ENCODE assay signal across 13 cellular contexts in genomic region chr14:59097681-59098080, GRCh38.
DNase-seq lines count a peak whose midpoint lies in the region; ATAC-seq and TF ChIP-seq lines count a peak whose summit lies in the region.
"Had no signal": no experiment of that assay in that cellular context is flagged by ENCODE, and none has a peak within 500 bp of the region (broad histone marks: within the 10 kb centered on the region; RNA-seq: fewer than 3 reads in every experiment).

No MANE protein-coding gene starts in this region.

- H3K27me3 ChIP-seq in effector memory CD4-positive, alpha-beta T cell (replicated peaks; ENCODE audit: control insufficient read depth, insufficient read depth, low read length, poor library complexity, severe bottlenecking), result no peaks in the 10 kb centered on the region
- H3K27me3 ChIP-seq: BLaER1 treated with 17β-estradiol and CSF1 and Interleukin-3, amounts not matched to agents 10 nM and 100 nM had no signal

- no peak for TF ChIP-seq CTCF in choroid plexus epithelial cell (conservative IDR thresholded peaks at IDR 0.05; ENCODE audit: low read depth, low read length)
- no peak for TF ChIP-seq CTCF in omental fat pad (IDR thresholded peaks at IDR 0.05)

- H3K4me3 ChIP-seq in choroid plexus epithelial cell (ENCODE audit: low read depth, low read length), result no peak overlapping the region
- H3K4me3 ChIP-seq in effector memory CD4-positive, alpha-beta T cell (ENCODE audit: insufficient read depth, low read depth, low read length, poor library complexity, severe bottlenecking), result no peak overlapping the region
- H3K4me3 ChIP-seq: BLaER1 treated with 17β-estradiol and CSF1 and Interleukin-3, amounts not matched to agents 10 nM and 100 nM; GM12878; PC-9 had no signal

- no peaks in the 10 kb centered on the region for H3K4me1 ChIP-seq in effector memory CD4-positive, alpha-beta T cell (ENCODE audit: control insufficient read depth, insufficient read depth, low read length, poor library complexity, severe bottlenecking)

- no peaks in the 10 kb centered on the region for H3K9me3 ChIP-seq in effector memory CD4-positive, alpha-beta T cell (ENCODE audit: control insufficient read depth, low read length)
- H3K9me3 ChIP-seq: BLaER1 treated with 17β-estradiol and CSF1 and Interleukin-3, amounts not matched to agents 10 nM and 100 nM had no signal

- H3K36me3 ChIP-seq in effector memory CD4-positive, alpha-beta T cell (ENCODE audit: control insufficient read depth, insufficient read depth, low read length), result no peaks in the 10 kb centered on the region
- H3K36me3 ChIP-seq: BLaER1 treated with 17β-estradiol and CSF1 and Interleukin-3, amounts not matched to agents 10 nM and 100 nM had no signal

- DNase-seq in NCI-H226 (peak; percentile 65), choroid plexus epithelial cell (ENCODE audit: low read depth) (peak; percentile 52), kidney glomerular epithelial cell (lab: John Stamatoyannopoulos, UW) (peak; percentile 29), DMS53 (lab: John Stamatoyannopoulos, UW) (no peak), omental fat pad (ENCODE audit: low spot score) (no peak)
- no peak for DNase-seq in effector memory CD4-positive, alpha-beta T cell
- DNase-seq: NCI-H1436 treated with DMSO at 0.1 percent for 48 hours, NCI-H748 treated with DMSO at 0.1 percent for 48 hours had no signal

- ATAC-seq in esophagus mucosa (no peak), omental fat pad (ENCODE audit: low FRiP score) (no peak)
- ATAC-seq: GM12878, Right ventricle myocardium inferior had no signal

- no peak overlapping the region for H3K27ac ChIP-seq in effector memory CD4-positive, alpha-beta T cell (ENCODE audit: insufficient read depth, low read length, poor library complexity, severe bottlenecking)
- H3K27ac ChIP-seq: BLaER1 treated with 17β-estradiol and CSF1 and Interleukin-3, amounts not matched to agents 10 nM and 100 nM; PC-9 had no signal

Comparison
In these comparisons a context has a peak if more than half of its experiments do, and no peak if none do; other contexts are left out.
1. DNase-seq: peak in NCI-H226 (single experiment), choroid plexus epithelial cell (single experiment) and kidney glomerular epithelial cell (single experiment); none in DMS53 (single experiment), omental fat pad (single experiment) and effector memory CD4-positive, alpha-beta T cell (0 of 3).